Comparison of ENCODE assay signal across 22 cellular contexts in the genomic region with DNA sequence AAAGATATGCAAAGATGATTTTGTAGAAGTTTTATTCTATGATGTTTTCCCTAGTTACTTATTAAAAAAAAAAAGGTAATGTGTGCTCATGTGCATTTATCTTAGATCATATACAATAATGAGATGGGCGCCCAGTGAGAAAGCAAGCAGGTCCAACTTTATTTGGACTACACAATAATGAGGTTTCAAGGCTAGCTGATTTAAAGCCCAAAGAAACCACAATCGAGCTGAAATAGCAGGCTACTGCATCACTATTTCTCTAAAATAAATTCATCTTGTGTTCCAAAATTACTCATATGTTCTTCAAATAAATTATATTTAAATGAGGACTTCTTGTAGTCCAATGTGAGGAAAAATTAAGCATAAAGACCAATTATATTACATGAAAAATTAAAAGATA.
DNase-seq lines count a peak whose midpoint lies in the region; ATAC-seq and TF ChIP-seq lines count a peak whose summit lies in the region.
"Had no signal": no experiment of that assay in that cellular context is flagged by ENCODE, and none has a peak within 500 bp of the region (broad histone marks: within the 10 kb centered on the region; RNA-seq: fewer than 3 reads in every experiment).

No MANE protein-coding gene starts in this region.

- DNase-seq in activated naive CD4-positive, alpha-beta T cell treated with anti-CD3 and anti-CD28 coated beads, Interleukin-2, amount 50 U/mL, for 72 hours (ENCODE audit: low spot score in 2 of 2): no peak
- no peak for DNase-seq in activated naive CD4-positive, alpha-beta T cell treated with Interleukin-2 at 50 U/mL for 16 hours
- no peak for DNase-seq in T-helper 17 cell
- DNase-seq in stimulated activated naive B cell treated with anti-CD40 and anti-IgM and Interleukin-4, amounts not matched to agents 10 μg/mL and 1 μg/mL and 100 μg/mL, for 72 hours: no peak
- no peak for DNase-seq in NCI-H524 (lab: John Stamatoyannopoulos, UW)
- DNase-seq in Peyer's patch: no peak
- no peak for DNase-seq in HUDEP-2 (lab: John Stamatoyannopoulos, UW; ENCODE audit: unreplicated experiment in 76 of 76)
- DNase-seq: activated CD4-positive, CD25-positive, alpha-beta regulatory T cell; activated CD8-positive, alpha-beta memory T cell treated with anti-CD3 and anti-CD28 coated beads for 24 hours; Calu3; EL; heart right ventricle; NCI-H1436; NCI-H510A; NK-92 treated with Interleukin-12 subunit alpha and Interleukin-12 subunit beta, amount 100 ng/mL, for 24 hours; RPMI8226; T-helper 9 cell had no signal

- no peak for TF ChIP-seq CTCF in Peyer's patch (IDR thresholded peaks at IDR 0.05)

- H3K4me1 Mint-ChIP-seq in T-helper 17 cell: peaks cover 13% of the 10 kb centered on the region
- peaks cover 17 to 42% of the 10 kb centered on the region in 2 donors for H3K4me1 Mint-ChIP-seq in stimulated activated naive B cell treated with anti-CD40 and anti-IgM and Interleukin-4, amounts not matched to agents 10 μg/mL and 1 μg/mL and 100 μg/mL, for 72 hours
- H3K4me1 Mint-ChIP-seq: nephron had no signal

- no peaks in the 10 kb centered on the region for H3K27me3 Mint-ChIP-seq in T-helper 17 cell
- no peaks in the 10 kb centered on the region for H3K27me3 Mint-ChIP-seq in stimulated activated naive B cell treated with anti-CD40 and anti-IgM and Interleukin-4, amounts not matched to agents 10 μg/mL and 1 μg/mL and 100 μg/mL, for 72 hours

- no peaks in the 10 kb centered on the region for H3K36me3 Mint-ChIP-seq in activated naive CD4-positive, alpha-beta T cell treated with anti-CD3 and anti-CD28 coated beads, Interleukin-2, amount 50 U/mL, for 72 hours
- H3K36me3 Mint-ChIP-seq in T-helper 17 cell (ENCODE audit: low read depth): peaks cover 2% of the 10 kb centered on the region
- peaks cover 5 to 15% of the 10 kb centered on the region in 2 donors for H3K36me3 Mint-ChIP-seq in stimulated activated naive B cell treated with anti-CD40 and anti-IgM and Interleukin-4, amounts not matched to agents 10 μg/mL and 1 μg/mL and 100 μg/mL, for 72 hours

- TF ChIP-seq POLR2A in Peyer's patch (IDR thresholded peaks at IDR 0.05): no peak

- H3K4me3 ChIP-seq in Peyer's patch: no peak overlapping the region
- H3K4me3 ChIP-seq: heart right ventricle, SK-N-MC had no signal

- no peaks in the 10 kb centered on the region for H3K27me3 ChIP-seq in Peyer's patch
- H3K27me3 ChIP-seq: heart right ventricle had no signal

- ATAC-seq in activated naive CD4-positive, alpha-beta T cell treated with anti-CD3 and anti-CD28 coated beads, Interleukin-2, amount 50 U/mL, for 72 hours: no peak
- ATAC-seq in HG02973 (IDR thresholded peaks at IDR 0.05; ENCODE audit: unreplicated experiment) (peak; percentile 13), T-helper 17 cell (no peak)
- ATAC-seq in stimulated activated naive B cell treated with anti-CD40 and anti-IgM and Interleukin-4, amounts not matched to agents 10 μg/mL and 1 μg/mL and 100 μg/mL, for 72 hours (replicated peaks): peak; percentile 40 to 50
- ATAC-seq: heart right ventricle, sciatic nerve had no signal

- H3K27ac ChIP-seq in Peyer's patch: no peak overlapping the region
- H3K27ac ChIP-seq: heart right ventricle, SK-N-MC had no signal

- no peaks in the 10 kb centered on the region for H3K36me3 ChIP-seq in Peyer's patch
- H3K36me3 ChIP-seq: heart right ventricle had no signal

- no peaks in the 10 kb centered on the region for H3K9me3 ChIP-seq in T-helper 17 cell (ENCODE audit: control insufficient read depth, low read length, poor library complexity, severe bottlenecking)
- H3K9me3 ChIP-seq in Peyer's patch: no peaks in the 10 kb centered on the region
- H3K9me3 ChIP-seq: heart right ventricle had no signal

- H3K27ac Mint-ChIP-seq in activated naive CD4-positive, alpha-beta T cell treated with anti-CD3 and anti-CD28 coated beads, Interleukin-2, amount 50 U/mL, for 72 hours: peak overlapping the region; percentile 13 to 69
- H3K27ac Mint-ChIP-seq in T-helper 17 cell: peak overlapping the region; percentile 56
- H3K27ac Mint-ChIP-seq in stimulated activated naive B cell treated with anti-CD40 and anti-IgM and Interleukin-4, amounts not matched to agents 10 μg/mL and 1 μg/mL and 100 μg/mL, for 72 hours: peak overlapping the region; percentile 88
- H3K27ac Mint-ChIP-seq: mesothelial cell of epicardium, nephron had no signal

- H3K9me3 Mint-ChIP-seq in activated naive CD4-positive, alpha-beta T cell treated with anti-CD3 and anti-CD28 coated beads, Interleukin-2, amount 50 U/mL, for 72 hours: no peaks in the 10 kb centered on the region
- H3K9me3 Mint-ChIP-seq in stimulated activated naive B cell treated with anti-CD40 and anti-IgM and Interleukin-4, amounts not matched to agents 10 μg/mL and 1 μg/mL and 100 μg/mL, for 72 hours: peaks cover 0 to 3% of the 10 kb centered on the region in 2 donors
- H3K9me3 Mint-ChIP-seq: nephron had no signal

- no peaks in the 10 kb centered on the region for H3K4me1 ChIP-seq in Peyer's patch

- H3K4me3 Mint-ChIP-seq in T-helper 17 cell: no peak overlapping the region
- peak overlapping the region in 1 of 2 donors; percentile 67 for H3K4me3 Mint-ChIP-seq in stimulated activated naive B cell treated with anti-CD40 and anti-IgM and Interleukin-4, amounts not matched to agents 10 μg/mL and 1 μg/mL and 100 μg/mL, for 72 hours
- H3K4me3 Mint-ChIP-seq: mesothelial cell of epicardium, nephron had no signal

Comparison
In these comparisons a context has a peak if more than half of its experiments do, and no peak if none do; other contexts are left out.
1. ATAC-seq: peak in HG02973 (single experiment) and stimulated activated naive B cell treated with anti-CD40 and anti-IgM and Interleukin-4, amounts not matched to agents 10 μg/mL and 1 μg/mL and 100 μg/mL, for 72 hours (2 of 2); none in activated naive CD4-positive, alpha-beta T cell treated with anti-CD3 and anti-CD28 coated beads, Interleukin-2, amount 50 U/mL, for 72 hours (0 of 2) and T-helper 17 cell (single experiment).
2. Peak in every context shown above with its lines, with median percentiles within 50 percentile points of each other: H3K27ac Mint-ChIP-seq.